In the genomic region with DNA sequence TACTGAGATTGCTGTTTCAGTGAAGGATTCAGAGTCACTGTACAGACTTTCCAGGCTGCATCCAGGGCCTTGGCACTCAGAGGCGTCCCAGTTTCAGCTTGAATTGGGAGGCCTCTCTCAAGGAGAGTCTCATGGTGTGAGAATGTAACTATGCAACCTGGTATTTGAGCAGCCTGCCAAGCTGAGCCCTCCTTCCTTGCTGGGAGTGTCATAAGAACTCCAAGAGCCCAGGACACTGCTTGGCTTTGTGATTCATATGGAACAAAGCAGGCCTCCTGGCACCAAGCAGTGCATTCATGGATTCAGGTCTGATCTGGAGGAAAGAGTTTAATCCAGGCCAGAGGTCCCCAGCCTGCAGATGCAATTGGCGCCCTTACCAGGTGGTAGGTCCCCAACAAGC, we compare ENCODE assay signal across 9 cellular contexts.
A peak's percentile ranks its signal among the peaks of the same experiment; 100 is the strongest.
DNase-seq lines count a peak whose midpoint lies in the region; ATAC-seq and TF ChIP-seq lines count a peak whose summit lies in the region.
"Had no signal": no experiment of that assay in that cellular context is flagged by ENCODE, and none has a peak within 500 bp of the region (broad histone marks: within the 10 kb centered on the region; RNA-seq: fewer than 3 reads in every experiment).

No MANE protein-coding gene starts in this region.

- H3K9me3 ChIP-seq in breast epithelium, result no peaks in the 10 kb centered on the region

- H3K4me3 ChIP-seq in breast epithelium, result no peak overlapping the region

- peak; percentile 95 for DNase-seq in GM04503 (ENCODE audit: low read depth)
- peak; percentile 55 to 90 for DNase-seq in breast epithelium (ENCODE audit: low spot score in 2 of 2)
- DNase-seq in hippocampal formation (lab: John Stamatoyannopoulos, UW), result peak; percentile 21 to 28
- no peak for DNase-seq in sciatic nerve (ENCODE audit: low spot score)
- no peak for DNase-seq in NCI-H1694 treated with DMSO at 0.1 percent for 48 hours (lab: John Stamatoyannopoulos, UW)
- no peak for DNase-seq in COR-L47 (lab: John Stamatoyannopoulos, UW)
- DNase-seq in NCI-H2107 (lab: John Stamatoyannopoulos, UW), result no peak
- DNase-seq in NCI-H226, result no peak

- H3K4me1 ChIP-seq in breast epithelium, result no peaks in the 10 kb centered on the region

- ATAC-seq in sciatic nerve, result peak; percentile 51
- ATAC-seq: Panc1 had no signal

- H3K36me3 ChIP-seq in breast epithelium, result no peaks in the 10 kb centered on the region

- intact Hi-C loops in breast epithelium (cut with DNase I; ENCODE audit: low total_unique reads) (no loop called here), sciatic nerve (cut with DNase I) (no loop called here)

- no peaks in the 10 kb centered on the region for H3K27me3 ChIP-seq in breast epithelium

- no peak for TF ChIP-seq CTCF in breast epithelium (IDR thresholded peaks at IDR 0.05)

- H3K27ac ChIP-seq in breast epithelium, result peak overlapping the region; percentile 81 to 85

- no peak for TF ChIP-seq POLR2A in breast epithelium (IDR thresholded peaks at IDR 0.05)

Comparison
In these comparisons a context has a peak if more than half of its experiments do, and no peak if none do; other contexts are left out.
1. DNase-seq: peak in GM04503 (single experiment), breast epithelium (2 of 2) and hippocampal formation (2 of 2); none in sciatic nerve (single experiment), NCI-H1694 treated with DMSO at 0.1 percent for 48 hours (single experiment), COR-L47 (single experiment), NCI-H2107 (single experiment) and NCI-H226 (single experiment).